3 cellular contexts compared by ENCODE assay signal in genomic region chr22:37306494-37306829, GRCh38.
TF ChIP-seq lines count a peak whose summit lies in the region.

No MANE protein-coding gene starts in this region.

TF ChIP-seq in SK-N-SH, 30 proteins besides CTCF, POLR2A, EP300 and RAD21 (continues in another document):
- TF ChIP-seq GATA2 (CRISPR knock-in tag; IDR thresholded peaks at IDR 0.05) (no peak), TEAD4 (IDR thresholded peaks at IDR 0.05; ENCODE audit: borderline replicate concordance, insufficient read depth) (no peak), TCF12 (IDR thresholded peaks at IDR 0.05) (no peak), NRF1 (IDR thresholded peaks at IDR 0.05; ENCODE audit: low read depth, low read length) (no peak), REST (IDR thresholded peaks at IDR 0.05; ENCODE audit: low read depth, low read length) (no peak), FOSL2 (IDR thresholded peaks at IDR 0.05; ENCODE audit: borderline replicate concordance, low read depth) (no peak), ELF1 (IDR thresholded peaks at IDR 0.05) (no peak), RXRA (IDR thresholded peaks at IDR 0.05; ENCODE audit: borderline replicate concordance, low read depth) (no peak), TAF1 (IDR thresholded peaks at IDR 0.05; ENCODE audit: borderline replicate concordance, low read depth, low read length) (no peak), CHD2 (IDR thresholded peaks at IDR 0.05; ENCODE audit: low read length, partially characterized antibody) (no peak), MAX (IDR thresholded peaks at IDR 0.05; ENCODE audit: low read depth) (no peak), GABPA (IDR thresholded peaks at IDR 0.05; ENCODE audit: low read depth) (no peak), FOXM1 (IDR thresholded peaks at IDR 0.05; ENCODE audit: low read depth) (no peak), RFX5 (IDR thresholded peaks at IDR 0.05; ENCODE audit: low read length) (no peak), USF2 (IDR thresholded peaks at IDR 0.05; ENCODE audit: borderline replicate concordance, low read depth, low read length) (no peak), USF1 (IDR thresholded peaks at IDR 0.05; ENCODE audit: borderline replicate concordance, low read depth) (no peak)

TF ChIP-seq in SK-N-SH treated with all-trans-retinoic acid at 6 μM for 48 hours, 23 proteins besides CTCF, POLR2A, EP300 and RAD21:
- TF ChIP-seq ZFP30 (CRISPR knock-in tag; IDR thresholded peaks at IDR 0.05) (no peak), BACH2 (CRISPR knock-in tag; IDR thresholded peaks at IDR 0.05; ENCODE audit: borderline replicate concordance) (no peak), ZNF70 (CRISPR knock-in tag; IDR thresholded peaks at IDR 0.05) (no peak), POU6F1 (CRISPR knock-in tag; IDR thresholded peaks at IDR 0.05; ENCODE audit: borderline replicate concordance, low read depth) (no peak), PPARA (CRISPR knock-in tag; IDR thresholded peaks at IDR 0.05; ENCODE audit: borderline replicate concordance) (no peak), OSR1 (CRISPR knock-in tag; IDR thresholded peaks at IDR 0.05) (no peak), RARB (CRISPR knock-in tag; IDR thresholded peaks at IDR 0.05) (no peak), CREB5 (CRISPR knock-in tag; IDR thresholded peaks at IDR 0.05; ENCODE audit: low read depth) (no peak), ARNTL (CRISPR knock-in tag; IDR thresholded peaks at IDR 0.05; ENCODE audit: borderline replicate concordance, low read depth) (no peak), ZFP3 (CRISPR knock-in tag; IDR thresholded peaks at IDR 0.05) (no peak), CSDC2 (CRISPR knock-in tag; IDR thresholded peaks at IDR 0.05) (no peak)

TF ChIP-seq in H1, 55 proteins besides CTCF, POLR2A, EP300 and RAD21:
- no peak for TF ChIP-seq EZH2 (IDR thresholded peaks at IDR 0.05; ENCODE audit: low read depth, low read length, severe bottlenecking)
- TF ChIP-seq CREB1 (IDR thresholded peaks at IDR 0.05), result 0 out of 2 replicates have a peak, but pooled peaks have one; percentile 35
- no peak for TF ChIP-seq RNF2 (IDR thresholded peaks at IDR 0.05; ENCODE audit: borderline replicate concordance, low read depth, low read length, missing control alignments, poor library complexity, severe bottlenecking)
- no peak for TF ChIP-seq YY1 (IDR thresholded peaks at IDR 0.05; ENCODE audit: low read depth, low read length)
- TF ChIP-seq SRF (IDR thresholded peaks at IDR 0.05; ENCODE audit: low read depth, low read length), result no peak
- no peak for TF ChIP-seq SUZ12 (IDR thresholded peaks at IDR 0.05; ENCODE audit: low read length)
- TF ChIP-seq HDAC2 (IDR thresholded peaks at IDR 0.05; ENCODE audit: borderline replicate concordance in 1 of 2, low read depth in 2 of 2, low read length in 2 of 2), result no peak
- no peak for TF ChIP-seq CHD1 (IDR thresholded peaks at IDR 0.05; ENCODE audit: low read depth, low read length)
